5 cellular contexts compared by ENCODE assay signal in the genomic region with DNA sequence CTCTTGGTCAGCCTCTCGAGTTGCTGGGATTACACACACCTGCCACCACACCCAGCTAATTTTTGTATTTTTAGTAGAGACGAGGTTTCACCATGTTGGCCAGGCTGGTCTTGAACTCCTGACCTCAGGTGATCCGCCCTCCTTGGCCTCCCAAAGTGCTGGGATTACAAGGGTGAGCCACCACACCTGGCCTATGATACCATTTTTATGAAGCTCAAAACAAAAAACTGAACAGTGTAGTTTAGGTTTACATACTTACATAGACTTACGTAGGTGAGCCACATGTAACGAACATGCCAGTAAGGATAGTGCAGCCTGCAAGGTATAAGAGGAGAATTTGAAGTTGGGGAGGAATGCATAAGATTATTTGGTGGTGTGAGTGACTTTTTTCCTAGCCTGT. TPM values are rescaled to one million over a fixed set of nuclear protein-coding genes. Genes with fewer than 3 reads are reported as not detected.
"Had no signal": no experiment of that assay in that cellular context is flagged by ENCODE, and none has a peak within 500 bp of the region (broad histone marks: within the 10 kb centered on the region; RNA-seq: fewer than 3 reads in every experiment).

No MANE protein-coding gene starts in this region.

RNA-seq across cellular contexts. Expression of gene TBX4, which starts 57.2 kb away (rescaled TPM):
- total RNA-seq: HT-29, HT1080, IMR-90, K562 had no signal
- polyA plus RNA-seq: IgD-negative memory B cell, K562 had no signal
